In the genomic region with DNA sequence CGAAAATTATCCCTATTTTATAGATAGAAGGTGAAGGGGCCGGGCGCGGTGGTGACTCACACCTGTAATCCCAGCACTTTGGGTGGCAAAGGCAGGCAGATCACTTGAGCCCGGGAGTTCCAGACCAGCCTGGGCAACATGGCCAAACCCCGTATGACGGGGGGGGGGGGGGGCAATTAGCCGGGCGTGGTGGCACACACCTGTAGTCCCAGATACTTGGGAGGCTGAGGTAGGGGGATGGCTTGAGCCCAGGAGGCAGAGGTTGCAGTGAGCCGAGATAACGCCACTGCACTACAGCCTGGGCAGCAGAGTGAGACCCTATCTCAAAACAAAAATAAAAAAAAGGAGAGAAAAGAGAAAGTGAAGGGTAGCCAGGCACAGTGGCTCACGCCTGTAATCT, we compare ENCODE assay signal across 8 cellular contexts. TPM values are rescaled to one million over a fixed set of nuclear protein-coding genes. Genes with fewer than 3 reads are reported as not detected.
DNase-seq lines count a peak whose midpoint lies in the region; ATAC-seq and TF ChIP-seq lines count a peak whose summit lies in the region.

No MANE protein-coding gene starts in this region.

- H3K4me1 Mint-ChIP-seq in naive B cell = peaks cover 27 to 46% (median 34%) of the 10 kb centered on the region in 3 donors

- no peaks in the 10 kb centered on the region for H3K27me3 Mint-ChIP-seq in naive B cell

- DNase-seq in AG09309 (ENCODE audit: low read depth) = no peak
- no peak for DNase-seq in breast epithelium (ENCODE audit: low spot score in 2 of 2)
- DNase-seq in naive B cell = no peak
- no peak for DNase-seq in UCSD-AML1 (lab: John Stamatoyannopoulos, UW; ENCODE audit: unreplicated experiment)

- H3K4me3 Mint-ChIP-seq in naive B cell = peak overlapping the region; percentile 80 to 99 (median 98)

- peak overlapping the region; percentile 67 for H3K4me3 ChIP-seq in AG09309 (ENCODE audit: control insufficient read depth, low read depth, low read length)
- H3K4me3 ChIP-seq in HUES6 (ENCODE audit: low read depth, low read length) = peak overlapping the region; percentile 92
- H3K4me3 ChIP-seq in breast epithelium = peak overlapping the region in 2 of 3 donors; percentile 82 to 94

- H3K4me1 ChIP-seq in HUES6 (ENCODE audit: control insufficient read depth, insufficient read depth, low read length) (no peaks in the 10 kb centered on the region), breast epithelium (peaks cover 0 to 11% of the 10 kb centered on the region in 2 donors)

- H3K9ac ChIP-seq in HUES6 (ENCODE audit: low read length) = no peak overlapping the region

- no peak for TF ChIP-seq CTCF in AG09309 (IDR thresholded peaks at IDR 0.05; ENCODE audit: control insufficient read depth, insufficient read depth, low read depth, low read length, missing control alignments)
- TF ChIP-seq CTCF in breast epithelium (IDR thresholded peaks at IDR 0.05) = no peak

- ATAC-seq in naive B cell (ENCODE audit: low read depth in 2 of 2) (no peak), GM21825 (IDR thresholded peaks at IDR 0.05; ENCODE audit: unreplicated experiment) (no peak), HG02623 (IDR thresholded peaks at IDR 0.05; ENCODE audit: unreplicated experiment) (no peak), GM21447 (IDR thresholded peaks at IDR 0.05; ENCODE audit: unreplicated experiment) (no peak)

- no peaks in the 10 kb centered on the region for H3K9me3 Mint-ChIP-seq in naive B cell

- H3K27ac ChIP-seq in HUES6 (ENCODE audit: low read depth, low read length) (no peak overlapping the region), breast epithelium (peak overlapping the region in 1 of 2 donors; percentile 95)

- no peaks in the 10 kb centered on the region for H3K9me3 ChIP-seq in HUES6 (ENCODE audit: control insufficient read depth, insufficient read depth, low read depth, low read length)
- H3K9me3 ChIP-seq in breast epithelium = no peaks in the 10 kb centered on the region

- no peak for TF ChIP-seq POLR2A in breast epithelium (IDR thresholded peaks at IDR 0.05)

- H3K36me3 Mint-ChIP-seq in naive B cell = no peaks in the 10 kb centered on the region

- H3K27me3 ChIP-seq in HUES6 (ENCODE audit: control insufficient read depth, insufficient read depth, low read length) (peaks cover 7% of the 10 kb centered on the region; the same call in 1 of the 2 replicates), breast epithelium (no peaks in the 10 kb centered on the region)

- intact Hi-C loops in breast epithelium (cut with DNase I; ENCODE audit: low total_unique reads) = no loop called here

- H3K27ac Mint-ChIP-seq in naive B cell = peak overlapping the region in 5 of 6 donors; percentile 64 to 91 (median 86)

- H3K36me3 ChIP-seq in HUES6 (ENCODE audit: control insufficient read depth, insufficient read depth, low read length) (no peaks in the 10 kb centered on the region; the same call in 1 of the 2 replicates), breast epithelium (no peaks in the 10 kb centered on the region)

RNA-seq across cellular contexts. Expression of a gene that starts 1.4 kb away (rescaled TPM):
- 10 to 100 TPM; 23.2 to 49.8 (median 46.5) TPM for total RNA-seq in breast epithelium
- polyA plus RNA-seq in naive B cell (ENCODE audit: low read depth in 6 of 6) = 10 to 100 TPM; 30.7 to 41.8 (median 35.1) TPM

RNA-seq across cellular contexts. Expression of a gene that starts 1.5 kb away (rescaled TPM):
- 10 to 100 TPM in 1 of 3 donors, 1 to 10 TPM in 1, under 1 TPM in 1; 0.64 to 11.9 (median 6.6) TPM for total RNA-seq in breast epithelium
- polyA plus RNA-seq in naive B cell (ENCODE audit: low read depth in 6 of 6) = under 1 TPM in 2 of 6 donors, not detected in 4; 0.23 to 0.30 TPM
